Comparison of ENCODE assay signal across 9 cellular contexts in genomic region chr14:71399057-71399487, GRCh38.
DNase-seq lines count a peak whose midpoint lies in the region; ATAC-seq and TF ChIP-seq lines count a peak whose summit lies in the region.
"Had no signal": no experiment of that assay in that cellular context is flagged by ENCODE, and none has a peak within 500 bp of the region (broad histone marks: within the 10 kb centered on the region; RNA-seq: fewer than 3 reads in every experiment).

No MANE protein-coding gene starts in this region.

- no peak overlapping the region for H3K4me3 ChIP-seq in ascending aorta
- H3K4me3 ChIP-seq in thymus (ENCODE audit: low read length): no peak overlapping the region
- no peak overlapping the region for H3K4me3 ChIP-seq in thyroid gland (replicated peaks in 1 of 3)
- H3K4me3 ChIP-seq: lung had no signal

- no peak for TF ChIP-seq CTCF in CD4-positive, alpha-beta T cell (IDR thresholded peaks at IDR 0.05)
- TF ChIP-seq CTCF in ascending aorta (IDR thresholded peaks at IDR 0.05) (no peak), thyroid gland (IDR thresholded peaks at IDR 0.05) (no peak)

- POLR2A ChIA-PET in CD4-positive, alpha-beta T cell (lab: Charles Lee): interaction anchor here (2.2 to 2.5 kb wide), 2 partner anchors 11 to 78 kb away, joined by 4 to 16 read pairs; no protein-coding TSS in a partner anchor

- no peaks in the 10 kb centered on the region for H3K9me3 Mint-ChIP-seq in CD4-positive, alpha-beta T cell

- peak overlapping the region; percentile 19 for H3K27ac ChIP-seq in CD4-positive, alpha-beta T cell (ENCODE audit: low read depth, low read length)
- H3K27ac ChIP-seq in ascending aorta (peak overlapping the region; percentile 51 to 54), thymus (ENCODE audit: low read depth) (peak overlapping the region; percentile 79), thyroid gland (no peak overlapping the region)

- peak overlapping the region; percentile 89 for H3K27ac Mint-ChIP-seq in CD4-positive, alpha-beta T cell

- H3K36me3 Mint-ChIP-seq in CD4-positive, alpha-beta T cell (ENCODE audit: low read depth): no peaks in the 10 kb centered on the region

- CTCF ChIA-PET in CD4-positive, alpha-beta T cell (lab: Charles Lee): interaction anchor here (0.6 kb wide), 1 partner anchor 41 kb away, joined by 4 read pairs; no protein-coding TSS in a partner anchor

- 52% methylated on average over 3 of the region's 3 CpGs for WGBS in thymus
- 63 to 74% methylated on average over 3 of the region's 3 CpGs for WGBS in thyroid gland, 2 donors

- H3K9me3 ChIP-seq in CD4-positive, alpha-beta T cell (ENCODE audit: control insufficient read depth, low read length): no peaks in the 10 kb centered on the region
- H3K9me3 ChIP-seq in ascending aorta: no peaks in the 10 kb centered on the region
- no peaks in the 10 kb centered on the region for H3K9me3 ChIP-seq in thymus (ENCODE audit: control insufficient read depth)
- H3K9me3 ChIP-seq in thyroid gland: no peaks in the 10 kb centered on the region

- no peaks in the 10 kb centered on the region for H3K27me3 Mint-ChIP-seq in CD4-positive, alpha-beta T cell

- H3K4me3 Mint-ChIP-seq in CD4-positive, alpha-beta T cell: peak overlapping the region; percentile 61

- intact Hi-C loops in CD4-positive, alpha-beta T cell (cut with DNase I, micrococcal nuclease): no loop called here
- intact Hi-C loops in ascending aorta (cut with DNase I): no loop called here
- intact Hi-C loops in thyroid gland (cut with DNase I): no loop called here

- peak; percentile 79 for ATAC-seq in CD4-positive, alpha-beta T cell (ENCODE audit: poor library complexity)
- ATAC-seq in GM19455 (IDR thresholded peaks at IDR 0.05; ENCODE audit: unreplicated experiment) (peak; percentile 73), HG03439 (IDR thresholded peaks at IDR 0.05; ENCODE audit: unreplicated experiment) (peak; percentile 63)

- H3K4me1 ChIP-seq in ascending aorta: peaks cover 0 to 25% of the 10 kb centered on the region in 2 donors
- H3K4me1 ChIP-seq in thymus (ENCODE audit: control insufficient read depth, insufficient read depth, low read length): peaks cover 5% of the 10 kb centered on the region
- H3K4me1 ChIP-seq in thyroid gland: peaks cover 0 to 6% of the 10 kb centered on the region in 2 donors

- H3K36me3 ChIP-seq in ascending aorta: no peaks in the 10 kb centered on the region
- no peaks in the 10 kb centered on the region for H3K36me3 ChIP-seq in thymus (ENCODE audit: control insufficient read depth, insufficient read depth)
- no peaks in the 10 kb centered on the region for H3K36me3 ChIP-seq in thyroid gland

- no peak for DNase-seq in CD4-positive, alpha-beta T cell
- DNase-seq in ascending aorta (ENCODE audit: low spot score in 2 of 2): no peak
- no peak for DNase-seq in thyroid gland
- DNase-seq in stimulated activated CD4-positive, alpha-beta T cell treated with anti-CD3 and anti-CD28 coated beads, Interleukin-2, amount 100 ng/mL, for 48 hours: no peak
- no peak for DNase-seq in iPS-NIHi7 (ENCODE audit: extremely low spot score)

- peaks cover 50% of the 10 kb centered on the region for H3K4me1 Mint-ChIP-seq in CD4-positive, alpha-beta T cell (ENCODE audit: low read depth)

- H3K27me3 ChIP-seq in CD4-positive, alpha-beta T cell (ENCODE audit: control insufficient read depth, insufficient read depth, low read length): no peaks in the 10 kb centered on the region
- no peaks in the 10 kb centered on the region for H3K27me3 ChIP-seq in ascending aorta
- H3K27me3 ChIP-seq in thymus (ENCODE audit: control insufficient read depth, insufficient read depth): no peaks in the 10 kb centered on the region
- H3K27me3 ChIP-seq in thyroid gland: no peaks in the 10 kb centered on the region

- TF ChIP-seq POLR2A in thyroid gland (IDR thresholded peaks at IDR 0.05): no peak

Comparison
In these comparisons a context has a peak if more than half of its experiments do, and no peak if none do; other contexts are left out.
1. H3K27ac ChIP-seq: peak in CD4-positive, alpha-beta T cell (single experiment), ascending aorta (2 of 2) and thymus (single experiment); none in thyroid gland (0 of 3).
2. Peak in every context shown above with its lines, with median percentiles within 50 percentile points of each other: ATAC-seq.